ENCODE assay signal across 8 cellular contexts in genomic region chr13:102773441-102774209, GRCh38. TPM values are rescaled to one million over a fixed set of nuclear protein-coding genes. Genes with fewer than 3 reads are reported as not detected.
A peak's percentile ranks its signal among the peaks of the same experiment; 100 is the strongest.
DNase-seq lines count a peak whose midpoint lies in the region; ATAC-seq and TF ChIP-seq lines count a peak whose summit lies in the region.

TEX30 (minus strand) TSS chr13:102773786; CDS start chr13:102770026, 3,760 bp downstream.

- ATAC-seq in GM21447 (IDR thresholded peaks at IDR 0.05; ENCODE audit: unreplicated experiment) (peak; percentile 85), PC-3 (peak; percentile 96)

- H3K9me3 ChIP-seq in HUES48 (ENCODE audit: control insufficient read depth, insufficient read depth, low read length) (no peaks in the 10 kb centered on the region), PC-3 (ENCODE audit: low read length) (no peaks in the 10 kb centered on the region), mucosa of rectum (ENCODE audit: control insufficient read depth in 2 of 2, low read length in 2 of 2) (no peaks in the 10 kb centered on the region)

- intact Hi-C loops in PC-3 (cut with micrococcal nuclease): loop anchor here (1.0 to 5.0 kb wide), 3 partner anchors 25 to 73 kb away; partner anchors contain the start of genes BIVM, ERCC5 and POGLUT2

- H4K20me1 ChIP-seq in PC-3 (ENCODE audit: low read length): no peaks in the 10 kb centered on the region

- POLR2A ChIA-PET in PC-3 (lab: Charles Lee; ENCODE audit: unreplicated experiment): interaction anchor here (0.6 kb wide), 1 partner anchor 129 kb away, joined by 3 read pairs; no protein-coding TSS in a partner anchor

- peaks cover 21% of the 10 kb centered on the region for H3K27me3 ChIP-seq in HUES48 (ENCODE audit: control insufficient read depth, insufficient read depth, low read length)
- H3K27me3 ChIP-seq in PC-3 (ENCODE audit: low read length): no peaks in the 10 kb centered on the region
- H3K27me3 ChIP-seq in mucosa of rectum (ENCODE audit: control insufficient read depth in 2 of 2, insufficient read depth in 2 of 2, low read length in 2 of 2): no peaks in the 10 kb centered on the region

- CTCF ChIA-PET in PC-3 (lab: Charles Lee): no interaction called here

- no peaks in the 10 kb centered on the region for H3K9me2 ChIP-seq in PC-3 (replicated peaks; ENCODE audit: low read length)

- H2AFZ ChIP-seq in PC-3 (ENCODE audit: low read length): peak within 1 kb of the TSS; percentile 81

- DNase-seq in DMS 273 treated with DMSO at 0.1 percent for 48 hours (lab: John Stamatoyannopoulos, UW): peak; percentile 7
- peak; percentile 84 for DNase-seq in PC-3
- peak; percentile 90 for DNase-seq in activated T-cell treated with anti-CD3 and anti-CD28 coated beads, Interleukin-2, amount 50 U/mL, for 1 hour
- no peak for DNase-seq in epithelial cell of proximal tubule (ENCODE audit: low read depth)
- peak; percentile 88 for DNase-seq in stimulated activated CD8-positive, alpha-beta memory T cell treated with anti-CD3 and anti-CD28 coated beads, Interleukin-4, amount 100 ng/mL, for 48 hours

- H3K79me2 ChIP-seq in PC-3 (ENCODE audit: low read length): peaks cover 31% of the 10 kb centered on the region

- H3K27ac ChIP-seq in HUES48 (ENCODE audit: low read depth, low read length) (peak within 1 kb of the TSS; percentile 28), PC-3 (ENCODE audit: low read length) (no peak within 1 kb of the TSS), mucosa of rectum (ENCODE audit: low read depth in 2 of 2, low read length in 2 of 2) (peak within 1 kb of the TSS; percentile 55 to 73)

- peak within 1 kb of the TSS; percentile 82 for H3K4me2 ChIP-seq in PC-3 (ENCODE audit: low read length)

- peak within 1 kb of the TSS; percentile 87 for H3K4me3 ChIP-seq in HUES48 (ENCODE audit: low read depth, low read length)
- H3K4me3 ChIP-seq in PC-3 (ENCODE audit: low read length): peak within 1 kb of the TSS; percentile 92
- peak within 1 kb of the TSS; percentile 73 for H3K4me3 ChIP-seq in epithelial cell of proximal tubule (ENCODE audit: low read depth, low read length)
- peak within 1 kb of the TSS; percentile 93 to 94 for H3K4me3 ChIP-seq in mucosa of rectum (ENCODE audit: low read length in 2 of 2)

- H3K36me3 ChIP-seq in HUES48 (ENCODE audit: control insufficient read depth, insufficient read depth, low read length) (no peaks in the 10 kb centered on the region), PC-3 (ENCODE audit: low read depth, low read length) (no peaks in the 10 kb centered on the region), mucosa of rectum (ENCODE audit: control insufficient read depth in 2 of 2, insufficient read depth in 2 of 2, low read length in 2 of 2) (no peaks in the 10 kb centered on the region)

- H3K9ac ChIP-seq in HUES48 (ENCODE audit: low read depth, low read length) (peak within 1 kb of the TSS; percentile 69), PC-3 (ENCODE audit: low read length) (peak within 1 kb of the TSS; percentile 86), mucosa of rectum (ENCODE audit: low read depth in 1 of 2, low read length in 2 of 2) (peak within 1 kb of the TSS; percentile 76 to 85)

- BruUV-seq in PC-3 (replicated peaks; lab: Mats Ljungman, UMichigan): TSS peak; percentile 98

- H3K4me1 ChIP-seq in HUES48 (ENCODE audit: control insufficient read depth, insufficient read depth, low read length): no peaks in the 10 kb centered on the region
- peaks cover 17% of the 10 kb centered on the region for H3K4me1 ChIP-seq in PC-3 (ENCODE audit: insufficient read depth, low read length)
- peaks cover 3 to 6% of the 10 kb centered on the region in 2 donors for H3K4me1 ChIP-seq in mucosa of rectum (ENCODE audit: control insufficient read depth in 2 of 2, insufficient read depth in 2 of 2, low read length in 2 of 2)

- H3F3A ChIP-seq in PC-3 (ENCODE audit: low read length, unreplicated experiment): no peaks in the 10 kb centered on the region

- TF ChIP-seq CTCF in PC-3 (conservative IDR thresholded peaks at IDR 0.05; ENCODE audit: low read depth, low read length) (no peak), epithelial cell of proximal tubule (conservative IDR thresholded peaks at IDR 0.05; ENCODE audit: low read depth, low read length) (no peak)

RNA-seq across cellular contexts. Expression of gene TEX30, which starts in this region (rescaled TPM):
- 15.3 and 16.7 TPM in 2 replicates for total RNA-seq in PC-3 (2014; rRNA removed)
- total RNA-seq in epithelial cell of proximal tubule: 38.7 and 49.3 TPM in 2 replicates
